20 cellular contexts compared by ENCODE assay signal in the genomic region with DNA sequence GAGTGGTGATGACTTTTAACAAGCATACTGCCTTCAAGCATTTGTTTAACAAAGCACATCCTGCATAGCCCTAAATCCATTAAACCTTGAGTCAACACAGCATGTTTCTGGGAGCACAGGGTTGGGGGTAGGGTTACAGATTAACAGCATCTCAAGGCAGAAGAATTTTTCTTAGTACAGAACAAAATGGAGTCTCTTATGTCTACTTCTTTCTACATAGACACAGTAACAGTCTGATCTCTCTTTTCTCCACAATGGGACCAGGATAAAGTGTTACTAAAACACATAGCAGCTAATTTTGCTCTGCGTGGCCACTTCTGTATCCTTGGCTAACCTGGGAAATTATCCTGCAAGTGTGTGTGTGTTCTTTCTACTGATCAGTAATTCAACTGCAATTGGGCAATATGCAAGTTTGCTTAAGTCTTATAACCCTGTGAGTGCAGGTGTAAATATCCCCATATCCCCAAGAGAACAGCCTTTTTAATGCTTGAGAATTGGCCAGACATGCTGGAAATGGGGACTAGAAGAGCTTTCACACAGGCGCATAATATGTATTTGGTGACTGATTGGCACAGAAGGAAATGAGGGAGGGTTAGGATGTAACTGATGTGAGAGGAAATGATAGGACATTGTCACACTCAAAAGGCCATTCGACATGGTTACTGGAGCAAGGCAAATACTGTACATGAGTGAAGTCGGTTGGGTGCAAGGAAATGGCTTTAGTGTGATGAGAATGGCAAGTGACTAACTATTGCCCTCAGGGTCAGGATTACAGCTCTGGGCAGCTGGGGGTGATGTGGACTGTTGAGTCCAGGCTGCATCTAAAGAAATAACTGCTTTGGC. TPM values are rescaled to one million over a fixed set of nuclear protein-coding genes. Genes with fewer than 3 reads are reported as not detected.
A peak's percentile ranks its signal among the peaks of the same experiment; 100 is the strongest.
DNase-seq lines count a peak whose midpoint lies in the region; ATAC-seq and TF ChIP-seq lines count a peak whose summit lies in the region.
"Had no signal": no experiment of that assay in that cellular context is flagged by ENCODE, and none has a peak within 500 bp of the region (broad histone marks: within the 10 kb centered on the region; RNA-seq: fewer than 3 reads in every experiment).

No MANE protein-coding gene starts in this region.

- H3K27ac Mint-ChIP-seq in WTC11 = peak overlapping the region; percentile 25; the same call in 1 of the 2 replicates
- H3K27ac Mint-ChIP-seq: immature natural killer cell; stimulated activated effector memory CD8-positive, alpha-beta T cell treated with anti-CD3 and anti-CD28 coated beads, Interleukin-12 subunit alpha, Interleukin-12 subunit beta, amount 100 ng/mL, for 72 hours; T-helper 1 cell treated with Interleukin-12 subunit alpha and Interleukin-12 subunit beta and Interleukin-4 antibody, amounts not matched to agents 30 μg/mL and 1 μg/mL, for 36 hours had no signal

- H3K9me3 ChIP-seq in mucosa of rectum (ENCODE audit: control insufficient read depth in 2 of 2, low read length in 2 of 2) (no peaks in the 10 kb centered on the region), right cardiac atrium (ENCODE audit: control insufficient read depth, low read length) (no peaks in the 10 kb centered on the region)
- H3K9me3 ChIP-seq: gastrocnemius medialis, tibial artery had no signal

- intact Hi-C loops in right cardiac atrium (cut with DNase I) = no loop called here

- H3K9me3 Mint-ChIP-seq in WTC11 = peaks cover 5% of the 10 kb centered on the region
- H3K9me3 Mint-ChIP-seq: immature natural killer cell; stimulated activated effector memory CD8-positive, alpha-beta T cell treated with anti-CD3 and anti-CD28 coated beads, Interleukin-12 subunit alpha, Interleukin-12 subunit beta, amount 100 ng/mL, for 72 hours; T-helper 1 cell treated with Interleukin-12 subunit alpha and Interleukin-12 subunit beta and Interleukin-4 antibody, amounts not matched to agents 30 μg/mL and 1 μg/mL, for 36 hours had no signal

- H3K36me3 ChIP-seq in mucosa of rectum (ENCODE audit: control insufficient read depth in 2 of 2, insufficient read depth in 2 of 2, low read length in 2 of 2) = no peaks in the 10 kb centered on the region
- H3K36me3 ChIP-seq: gastrocnemius medialis, tibial artery had no signal

- peaks cover 24% of the 10 kb centered on the region for H3K27me3 Mint-ChIP-seq in WTC11 (ENCODE audit: low read depth)

- peak overlapping the region; percentile 2 for H3K4me3 Mint-ChIP-seq in WTC11
- H3K4me3 Mint-ChIP-seq: immature natural killer cell; stimulated activated effector memory CD8-positive, alpha-beta T cell treated with anti-CD3 and anti-CD28 coated beads, Interleukin-12 subunit alpha, Interleukin-12 subunit beta, amount 100 ng/mL, for 72 hours; T-helper 1 cell treated with Interleukin-12 subunit alpha and Interleukin-12 subunit beta and Interleukin-4 antibody, amounts not matched to agents 30 μg/mL and 1 μg/mL, for 36 hours had no signal

- peaks cover 4% of the 10 kb centered on the region for H3K36me3 Mint-ChIP-seq in WTC11
- H3K36me3 Mint-ChIP-seq: immature natural killer cell; stimulated activated effector memory CD8-positive, alpha-beta T cell treated with anti-CD3 and anti-CD28 coated beads, Interleukin-12 subunit alpha, Interleukin-12 subunit beta, amount 100 ng/mL, for 72 hours had no signal

- peak overlapping the region in 1 of 2 donors; percentile 28 for H3K4me3 ChIP-seq in mucosa of rectum (ENCODE audit: low read length in 2 of 2)
- no peak overlapping the region for H3K4me3 ChIP-seq in right cardiac atrium (ENCODE audit: low read length)
- H3K4me3 ChIP-seq: gastrocnemius medialis, skin epidermis, tibial artery had no signal

- peak; percentile 27 for DNase-seq in HK-2 (ENCODE audit: unreplicated experiment)
- DNase-seq in WTC11 (ENCODE audit: low spot score) = no peak
- no peak for DNase-seq in medulla oblongata (ENCODE audit: extremely low spot score)
- DNase-seq in right cardiac atrium = no peak
- DNase-seq in substantia nigra (lab: John Stamatoyannopoulos, UW) = no peak
- DNase-seq: activated effector memory CD4-positive, alpha-beta T cell treated with anti-CD3 and anti-CD28 coated beads, Interleukin-2, amount 50 U/mL, for 16 hours; cerebellar nuclear complex; gastrocnemius medialis; immature natural killer cell; midbrain; NCI-H1694; tibial artery had no signal

- H3K27ac ChIP-seq in C4-2B = peak overlapping the region; percentile 31
- H3K27ac ChIP-seq in mucosa of rectum (ENCODE audit: low read depth in 2 of 2, low read length in 2 of 2) = peak overlapping the region; percentile 73 to 75
- H3K27ac ChIP-seq in right cardiac atrium (ENCODE audit: low read length) = no peak overlapping the region
- no peak overlapping the region for H3K27ac ChIP-seq in substantia nigra (ENCODE audit: low read depth, low read length, poor library complexity, severe bottlenecking)
- H3K27ac ChIP-seq: gastrocnemius medialis, skin epidermis, tibial artery had no signal

- CTCF ChIA-PET in WTC11 (lab: Charles Lee) = interaction anchor here (1.4 kb wide), 1 partner anchor 55 kb away, joined by 5 read pairs; a partner anchor contains a TSS

- H3K27me3 ChIP-seq in mucosa of rectum (ENCODE audit: control insufficient read depth in 2 of 2, insufficient read depth in 2 of 2, low read length in 2 of 2) = no peaks in the 10 kb centered on the region
- H3K27me3 ChIP-seq in right cardiac atrium (ENCODE audit: control insufficient read depth, insufficient read depth) = peaks cover 2% of the 10 kb centered on the region

- no peak overlapping the region for H3K9ac ChIP-seq in mucosa of rectum (ENCODE audit: low read depth in 1 of 2, low read length in 2 of 2)

- peak; percentile 30 for ATAC-seq in WTC11
- ATAC-seq in right cardiac atrium = no peak
- no peak for ATAC-seq in GM19328 (IDR thresholded peaks at IDR 0.05; ENCODE audit: unreplicated experiment)
- ATAC-seq: gastrocnemius medialis; Right ventricle myocardium inferior; stimulated activated effector memory CD8-positive, alpha-beta T cell treated with anti-CD3 and anti-CD28 coated beads, Interleukin-12 subunit alpha, Interleukin-12 subunit beta, amount 100 ng/mL, for 72 hours had no signal

- peaks cover 9 to 15% of the 10 kb centered on the region in 2 donors for H3K4me1 ChIP-seq in mucosa of rectum (ENCODE audit: control insufficient read depth in 2 of 2, insufficient read depth in 2 of 2, low read length in 2 of 2)
- no peaks in the 10 kb centered on the region for H3K4me1 ChIP-seq in right cardiac atrium (ENCODE audit: control insufficient read depth, insufficient read depth, low read length)
- H3K4me1 ChIP-seq: gastrocnemius medialis, tibial artery had no signal

- POLR2A ChIA-PET in WTC11 (lab: Charles Lee) = no interaction called here

- peaks cover 51% of the 10 kb centered on the region for H3K4me1 Mint-ChIP-seq in WTC11
- H3K4me1 Mint-ChIP-seq: immature natural killer cell had no signal

- WGBS in right cardiac atrium = 68% methylated on average over 4 of the region's 4 CpGs

- TF ChIP-seq CTCF in C4-2B (conservative IDR thresholded peaks at IDR 0.05) (no peak), WTC11 (IDR thresholded peaks at IDR 0.05) (no peak)

TF ChIP-seq in WTC11, 78 proteins besides CTCF, POLR2A, EP300 and RAD21 (continues in another document):
- TF ChIP-seq, protein P1, sequence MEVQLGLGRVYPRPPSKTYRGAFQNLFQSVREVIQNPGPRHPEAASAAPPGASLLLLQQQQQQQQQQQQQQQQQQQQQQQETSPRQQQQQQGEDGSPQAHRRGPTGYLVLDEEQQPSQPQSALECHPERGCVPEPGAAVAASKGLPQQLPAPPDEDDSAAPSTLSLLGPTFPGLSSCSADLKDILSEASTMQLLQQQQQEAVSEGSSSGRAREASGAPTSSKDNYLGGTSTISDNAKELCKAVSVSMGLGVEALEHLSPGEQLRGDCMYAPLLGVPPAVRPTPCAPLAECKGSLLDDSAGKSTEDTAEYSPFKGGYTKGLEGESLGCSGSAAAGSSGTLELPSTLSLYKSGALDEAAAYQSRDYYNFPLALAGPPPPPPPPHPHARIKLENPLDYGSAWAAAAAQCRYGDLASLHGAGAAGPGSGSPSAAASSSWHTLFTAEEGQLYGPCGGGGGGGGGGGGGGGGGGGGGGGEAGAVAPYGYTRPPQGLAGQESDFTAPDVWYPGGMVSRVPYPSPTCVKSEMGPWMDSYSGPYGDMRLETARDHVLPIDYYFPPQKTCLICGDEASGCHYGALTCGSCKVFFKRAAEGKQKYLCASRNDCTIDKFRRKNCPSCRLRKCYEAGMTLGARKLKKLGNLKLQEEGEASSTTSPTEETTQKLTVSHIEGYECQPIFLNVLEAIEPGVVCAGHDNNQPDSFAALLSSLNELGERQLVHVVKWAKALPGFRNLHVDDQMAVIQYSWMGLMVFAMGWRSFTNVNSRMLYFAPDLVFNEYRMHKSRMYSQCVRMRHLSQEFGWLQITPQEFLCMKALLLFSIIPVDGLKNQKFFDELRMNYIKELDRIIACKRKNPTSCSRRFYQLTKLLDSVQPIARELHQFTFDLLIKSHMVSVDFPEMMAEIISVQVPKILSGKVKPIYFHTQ (CRISPR knock-in tag; IDR thresholded peaks at IDR 0.05) = no peak
- TF ChIP-seq, protein P2, sequence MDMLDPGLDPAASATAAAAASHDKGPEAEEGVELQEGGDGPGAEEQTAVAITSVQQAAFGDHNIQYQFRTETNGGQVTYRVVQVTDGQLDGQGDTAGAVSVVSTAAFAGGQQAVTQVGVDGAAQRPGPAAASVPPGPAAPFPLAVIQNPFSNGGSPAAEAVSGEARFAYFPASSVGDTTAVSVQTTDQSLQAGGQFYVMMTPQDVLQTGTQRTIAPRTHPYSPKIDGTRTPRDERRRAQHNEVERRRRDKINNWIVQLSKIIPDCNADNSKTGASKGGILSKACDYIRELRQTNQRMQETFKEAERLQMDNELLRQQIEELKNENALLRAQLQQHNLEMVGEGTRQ (CRISPR knock-in tag; IDR thresholded peaks at IDR 0.05) = no peak

RNA-seq across cellular contexts. Expression of a gene that starts 10.8 kb away (rescaled TPM):
- total RNA-seq in WTC11 (2021) (0.05 to 0.09 TPM (median 0.07 TPM) in 3 replicates), right cardiac atrium (not detected)
- not detected for polyA plus RNA-seq in right cardiac atrium
- total RNA-seq: activated CD8-positive, alpha-beta memory T cell treated with anti-CD3 and anti-CD28 coated beads for 36 hours; Right ventricle myocardium inferior had no signal
- polyA plus RNA-seq: immature natural killer cell had no signal

RNA-seq across cellular contexts. Expression of a gene that starts 11.3 kb away (rescaled TPM):
- 0.07 TPM in 1 of 3 replicates, not detected in the others for total RNA-seq in WTC11 (2021)
- total RNA-seq in right cardiac atrium = not detected
- not detected for polyA plus RNA-seq in right cardiac atrium
- total RNA-seq: activated CD8-positive, alpha-beta memory T cell treated with anti-CD3 and anti-CD28 coated beads for 36 hours; gastrocnemius medialis; Right ventricle myocardium inferior had no signal
- polyA plus RNA-seq: immature natural killer cell had no signal

RNA-seq across cellular contexts. Expression of a gene that starts 55.4 kb away (rescaled TPM):
- 12.7 to 14.9 TPM (median 12.9 TPM) in 3 replicates for total RNA-seq in WTC11 (2021)
- 100 to 1,000 TPM; 108 to 143 (median 124) TPM for total RNA-seq in right cardiac atrium
- 108 TPM for polyA plus RNA-seq in right cardiac atrium
- total RNA-seq: activated CD8-positive, alpha-beta memory T cell treated with anti-CD3 and anti-CD28 coated beads for 36 hours; gastrocnemius medialis had no signal
- polyA plus RNA-seq: immature natural killer cell had no signal

Comparison
In these comparisons a context has a peak if more than half of its experiments do, and no peak if none do; other contexts are left out.
1. H3K27ac ChIP-seq: peak in C4-2B (single experiment) and mucosa of rectum (2 of 2); none in right cardiac atrium (single experiment) and substantia nigra (single experiment).